ENCODE assay signal across 13 cellular contexts in genomic region chr5:34698754-34699153, GRCh38. TPM values are rescaled to one million over a fixed set of nuclear protein-coding genes. Genes with fewer than 3 reads are reported as not detected.
"Had no signal": no experiment of that assay in that cellular context is flagged by ENCODE, and none has a peak within 500 bp of the region (broad histone marks: within the 10 kb centered on the region; RNA-seq: fewer than 3 reads in every experiment).

No MANE protein-coding gene starts in this region.

- H3K27me3 ChIP-seq: gastrocnemius medialis, tibial nerve had no signal

- H3K36me3 Mint-ChIP-seq: activated naive CD4-positive, alpha-beta T cell treated with anti-CD3 and anti-CD28 coated beads, Interleukin-2, amount 10 ng/mL, durations not matched to agents 7 days and 5 days; naive thymus-derived CD8-positive, alpha-beta T cell had no signal

- H3K4me3 ChIP-seq: gastrocnemius medialis, lung, tibial nerve had no signal

- H3K27ac Mint-ChIP-seq: activated naive CD4-positive, alpha-beta T cell treated with anti-CD3 and anti-CD28 coated beads, Interleukin-2, amount 10 ng/mL, durations not matched to agents 7 days and 5 days; activated T-helper 17 cell treated with anti-CD3 and anti-CD28 coated beads, Interleukin-2, amount 50 U/mL, for 72 hours; progenitor cell of endocrine pancreas had no signal

- H3K4me3 Mint-ChIP-seq: activated naive CD4-positive, alpha-beta T cell treated with anti-CD3 and anti-CD28 coated beads, Interleukin-2, amount 10 ng/mL, durations not matched to agents 7 days and 5 days; activated T-helper 17 cell treated with anti-CD3 and anti-CD28 coated beads, Interleukin-2, amount 50 U/mL, for 72 hours; naive thymus-derived CD8-positive, alpha-beta T cell had no signal

- H3K4me1 ChIP-seq: gastrocnemius medialis had no signal

- H3K9me3 ChIP-seq: gastrocnemius medialis, tibial nerve had no signal

- H3K27me3 Mint-ChIP-seq: activated T-helper 17 cell treated with anti-CD3 and anti-CD28 coated beads, Interleukin-2, amount 50 U/mL, for 72 hours; naive thymus-derived CD8-positive, alpha-beta T cell; progenitor cell of endocrine pancreas had no signal

- H3K36me3 ChIP-seq: gastrocnemius medialis had no signal

- H3K27ac ChIP-seq: gastrocnemius medialis had no signal

- ATAC-seq: activated T-helper 17 cell treated with anti-CD3 and anti-CD28 coated beads, Interleukin-2, amount 50 U/mL, for 72 hours; gastrocnemius medialis; naive thymus-derived CD8-positive, alpha-beta T cell; right cardiac atrium had no signal

- H3K9me3 Mint-ChIP-seq: activated naive CD4-positive, alpha-beta T cell treated with anti-CD3 and anti-CD28 coated beads, Interleukin-2, amount 10 ng/mL, durations not matched to agents 7 days and 5 days; activated T-helper 17 cell treated with anti-CD3 and anti-CD28 coated beads, Interleukin-2, amount 50 U/mL, for 72 hours; naive thymus-derived CD8-positive, alpha-beta T cell had no signal

- DNase-seq: activated CD4-positive, alpha-beta T cell treated with anti-CD3 and anti-CD28 coated beads for 4 hours; activated naive CD4-positive, alpha-beta T cell treated with anti-CD3 and anti-CD28 coated beads, Interleukin-2, amount 10 ng/mL, durations not matched to agents 7 days and 5 days; effector CD4-positive, alpha-beta T cell; gastrocnemius medialis; naive thymus-derived CD8-positive, alpha-beta T cell; nucleus accumbens; right cardiac atrium; small intestine; SW 1271 had no signal

RNA-seq across cellular contexts. Expression of gene RAI14, which starts 42.6 kb away (rescaled TPM):
- total RNA-seq: naive thymus-derived CD8-positive, alpha-beta T cell had no signal
- polyA plus RNA-seq: naive thymus-derived CD8-positive, alpha-beta T cell had no signal
